ENCODE assay signal across 9 cellular contexts in genomic region chr11:114398303-114398920, GRCh38. TPM values are rescaled to one million over a fixed set of nuclear protein-coding genes. Genes with fewer than 3 reads are reported as not detected.
DNase-seq lines count a peak whose midpoint lies in the region; ATAC-seq, FAIRE-seq and TF ChIP-seq lines count a peak whose summit lies in the region.
"Had no signal": no experiment of that assay in that cellular context is flagged by ENCODE, and none has a peak within 500 bp of the region (broad histone marks: within the 10 kb centered on the region; RNA-seq: fewer than 3 reads in every experiment).

No MANE protein-coding gene starts in this region.

- TF ChIP-seq POLR2A in heart left ventricle (IDR thresholded peaks at IDR 0.05) (no peak), thyroid gland (IDR thresholded peaks at IDR 0.05) (no peak)

- WGBS in heart left ventricle, 4 donors: 72 to 78% (median 77%) methylated on average over 4 of the region's 4 CpGs
- 90 to 91% methylated on average over 4 of the region's 4 CpGs for WGBS in thyroid gland, 2 donors

- intact Hi-C loops in heart left ventricle (cut with DNase I): loop anchor here in 5 of 10 donors (5.0 to 10.0 kb wide), 5 partner anchors 44 to 114 kb away; no protein-coding TSS in a partner anchor
- intact Hi-C loops in activated T-helper 1 cell treated with anti-CD3 and anti-CD28 coated beads, Interleukin-12 subunit alpha, Interleukin-12 subunit beta, Interleukin-2, Interleukin-4 antibody, amounts not matched to agents 30 ng/mL and 10 ng/mL and 1 ng/mL, durations not matched to agents 14 hours and 24 hours and 36 hours (cut with micrococcal nuclease): no loop called here
- intact Hi-C loops in left lung (cut with DNase I): no loop called here
- intact Hi-C loops in upper lobe of right lung (cut with DNase I): no loop called here
- intact Hi-C loops in thyroid gland (cut with DNase I): no loop called here

- H3K27ac Mint-ChIP-seq in activated T-helper 1 cell treated with anti-CD3 and anti-CD28 coated beads, Interleukin-12 subunit alpha, Interleukin-12 subunit beta, Interleukin-2, Interleukin-4 antibody, amounts not matched to agents 30 ng/mL and 10 ng/mL and 1 ng/mL, durations not matched to agents 14 hours and 24 hours and 36 hours: no peak overlapping the region

- no peaks in the 10 kb centered on the region for H3K36me3 ChIP-seq in right atrium auricular region
- peaks cover 0 to 10% (median 7%) of the 10 kb centered on the region in 9 donors for H3K36me3 ChIP-seq in heart left ventricle
- peaks cover 0 to 5% of the 10 kb centered on the region in 2 donors for H3K36me3 ChIP-seq in left lung
- H3K36me3 ChIP-seq in upper lobe of right lung: no peaks in the 10 kb centered on the region
- H3K36me3 ChIP-seq in thyroid gland: no peaks in the 10 kb centered on the region

- H3K27ac ChIP-seq in right atrium auricular region: peak overlapping the region; percentile 96 to 98
- H3K27ac ChIP-seq in heart left ventricle: peak overlapping the region in 4 of 12 donors; percentile 90 to 99 (median 96)
- H3K27ac ChIP-seq in left lung: peak overlapping the region; percentile 99
- peak overlapping the region; percentile 97 for H3K27ac ChIP-seq in upper lobe of right lung
- H3K27ac ChIP-seq in thyroid gland: no peak overlapping the region

- no peak for FAIRE-seq in frontal cortex (lab: Jason Lieb, UNC)

- H3K4me3 ChIP-seq in right atrium auricular region (no peak overlapping the region), heart left ventricle (peak overlapping the region in 2 of 12 donors; percentile 63 to 82), left lung (peak overlapping the region in 1 of 2 donors; percentile 72), upper lobe of right lung (no peak overlapping the region), thyroid gland (replicated peaks in 1 of 3) (no peak overlapping the region)

- TF ChIP-seq CTCF in right atrium auricular region (IDR thresholded peaks at IDR 0.05) (no peak), heart left ventricle (IDR thresholded peaks at IDR 0.05) (no peak), left lung (IDR thresholded peaks at IDR 0.05) (no peak), upper lobe of right lung (IDR thresholded peaks at IDR 0.05) (no peak), thyroid gland (IDR thresholded peaks at IDR 0.05) (no peak)

- no peak for DNase-seq in right atrium auricular region (ENCODE audit: low spot score)
- DNase-seq in heart left ventricle: no peak
- DNase-seq in activated T-helper 1 cell treated with anti-CD3 and anti-CD28 coated beads, Interleukin-12 subunit alpha, Interleukin-12 subunit beta, Interleukin-2, Interleukin-4 antibody, amounts not matched to agents 30 ng/mL and 10 ng/mL and 1 ng/mL, durations not matched to agents 14 hours and 24 hours and 36 hours (ENCODE audit: low spot score): no peak
- no peak for DNase-seq in left lung
- DNase-seq in upper lobe of right lung: no peak
- no peak for DNase-seq in frontal cortex (ENCODE audit: low spot score in 2 of 2)
- DNase-seq in SW 1271 (lab: John Stamatoyannopoulos, UW): no peak
- DNase-seq in thyroid gland: no peak
- DNase-seq: stimulated activated CD4-positive, alpha-beta T cell treated with anti-CD3 and anti-CD28 coated beads, Interleukin-1b, Interleukin-23, amount 100 ng/mL, for 48 hours had no signal

- H3K27me3 Mint-ChIP-seq in activated T-helper 1 cell treated with anti-CD3 and anti-CD28 coated beads, Interleukin-12 subunit alpha, Interleukin-12 subunit beta, Interleukin-2, Interleukin-4 antibody, amounts not matched to agents 30 ng/mL and 10 ng/mL and 1 ng/mL, durations not matched to agents 14 hours and 24 hours and 36 hours (ENCODE audit: insufficient read depth): peaks cover 3% of the 10 kb centered on the region

- H3K4me1 Mint-ChIP-seq in activated T-helper 1 cell treated with anti-CD3 and anti-CD28 coated beads, Interleukin-12 subunit alpha, Interleukin-12 subunit beta, Interleukin-2, Interleukin-4 antibody, amounts not matched to agents 30 ng/mL and 10 ng/mL and 1 ng/mL, durations not matched to agents 14 hours and 24 hours and 36 hours (ENCODE audit: low read depth): peaks cover 34% of the 10 kb centered on the region

- ATAC-seq in heart left ventricle (no peak), left lung (no peak), upper lobe of right lung (no peak)

- H3K36me3 Mint-ChIP-seq in activated T-helper 1 cell treated with anti-CD3 and anti-CD28 coated beads, Interleukin-12 subunit alpha, Interleukin-12 subunit beta, Interleukin-2, Interleukin-4 antibody, amounts not matched to agents 30 ng/mL and 10 ng/mL and 1 ng/mL, durations not matched to agents 14 hours and 24 hours and 36 hours (ENCODE audit: low read depth): peaks cover 18% of the 10 kb centered on the region

- peak overlapping the region; percentile 92 for H3K4me3 Mint-ChIP-seq in activated T-helper 1 cell treated with anti-CD3 and anti-CD28 coated beads, Interleukin-12 subunit alpha, Interleukin-12 subunit beta, Interleukin-2, Interleukin-4 antibody, amounts not matched to agents 30 ng/mL and 10 ng/mL and 1 ng/mL, durations not matched to agents 14 hours and 24 hours and 36 hours

- H3K4me1 ChIP-seq in right atrium auricular region (peaks cover 0 to 32% of the 10 kb centered on the region in 2 donors), heart left ventricle (peaks cover 0 to 49% (median 34%) of the 10 kb centered on the region in 12 donors), left lung (peaks cover 19 to 52% of the 10 kb centered on the region in 2 donors), upper lobe of right lung (peaks cover 45% of the 10 kb centered on the region), thyroid gland (peaks cover 14 to 15% of the 10 kb centered on the region in 2 donors)

- H3K9me3 Mint-ChIP-seq in activated T-helper 1 cell treated with anti-CD3 and anti-CD28 coated beads, Interleukin-12 subunit alpha, Interleukin-12 subunit beta, Interleukin-2, Interleukin-4 antibody, amounts not matched to agents 30 ng/mL and 10 ng/mL and 1 ng/mL, durations not matched to agents 14 hours and 24 hours and 36 hours: no peaks in the 10 kb centered on the region

- H3K9me3 ChIP-seq in right atrium auricular region (no peaks in the 10 kb centered on the region), heart left ventricle (no peaks in the 10 kb centered on the region), left lung (no peaks in the 10 kb centered on the region), upper lobe of right lung (no peaks in the 10 kb centered on the region), thyroid gland (no peaks in the 10 kb centered on the region)

- no peaks in the 10 kb centered on the region for H3K27me3 ChIP-seq in right atrium auricular region
- H3K27me3 ChIP-seq in heart left ventricle: no peaks in the 10 kb centered on the region
- H3K27me3 ChIP-seq in left lung: no peaks in the 10 kb centered on the region
- H3K27me3 ChIP-seq in upper lobe of right lung: no peaks in the 10 kb centered on the region
- H3K27me3 ChIP-seq in thyroid gland: no peaks in the 10 kb centered on the region

RNA-seq across cellular contexts. Expression of gene C11orf71, which starts 1.9 kb away (rescaled TPM):
- total RNA-seq in right atrium auricular region: 10 to 100 TPM in 1 of 2 donors, 1 to 10 TPM in 1; 6.5 to 10.2 TPM
- 10 to 100 TPM in 4 of 9 donors, 1 to 10 TPM in 5; 5.1 to 13.4 (median 8.6) TPM for total RNA-seq in heart left ventricle
- polyA plus RNA-seq in heart left ventricle: 1 to 10 TPM; 2.3 to 9.9 TPM
- total RNA-seq in activated T-helper 1 cell treated with anti-CD3 and anti-CD28 coated beads, Interleukin-12 subunit alpha, Interleukin-12 subunit beta, Interleukin-2, Interleukin-4 antibody, amounts not matched to agents 30 ng/mL and 10 ng/mL and 1 ng/mL, durations not matched to agents 14 hours and 24 hours and 36 hours: 7.7 and 9.3 TPM in 2 replicates
- 1 to 10 TPM; 6.5 to 8.8 TPM for total RNA-seq in left lung
- total RNA-seq in upper lobe of right lung: 8.1 TPM
- 13.9 TPM for total RNA-seq in frontal cortex
- total RNA-seq in thyroid gland: 10 to 100 TPM; 13.6 to 19.7 (median 16.2) TPM

RNA-seq across cellular contexts. Expression of gene RBM7, which starts 2.1 kb away (rescaled TPM):
- total RNA-seq in right atrium auricular region (10 to 100 TPM; 12.1 to 13.2 TPM), heart left ventricle (10 to 100 TPM in 8 of 9 donors, 1 to 10 TPM in 1; 8.8 to 28.7 (median 20.8) TPM), left lung (10 to 100 TPM; 28.7 to 32.0 TPM), upper lobe of right lung (30.1 TPM), frontal cortex (25.7 TPM), thyroid gland (10 to 100 TPM; 20.8 to 30.1 (median 23.7) TPM)
- 10 to 100 TPM in 1 of 2 donors, 1 to 10 TPM in 1; 2.7 to 16.1 TPM for polyA plus RNA-seq in heart left ventricle
- 34.4 and 38.8 TPM in 2 replicates for total RNA-seq in activated T-helper 1 cell treated with anti-CD3 and anti-CD28 coated beads, Interleukin-12 subunit alpha, Interleukin-12 subunit beta, Interleukin-2, Interleukin-4 antibody, amounts not matched to agents 30 ng/mL and 10 ng/mL and 1 ng/mL, durations not matched to agents 14 hours and 24 hours and 36 hours

RNA-seq across cellular contexts. Expression of gene REXO2, which starts 40.9 kb away (rescaled TPM):
- total RNA-seq in right atrium auricular region (100 to 1,000 TPM; 129 to 144 TPM), heart left ventricle (100 to 1,000 TPM; 158 to 235 (median 195) TPM), left lung (10 to 100 TPM; 77.0 to 97.1 TPM), upper lobe of right lung (78.4 TPM), frontal cortex (32.2 TPM), thyroid gland (100 to 1,000 TPM in 1 of 4 donors, 10 to 100 TPM in 3; 49.0 to 105 (median 63.0) TPM)
- polyA plus RNA-seq in heart left ventricle: 100 to 1,000 TPM; 136 to 153 TPM
- 109 and 111 TPM in 2 replicates for total RNA-seq in activated T-helper 1 cell treated with anti-CD3 and anti-CD28 coated beads, Interleukin-12 subunit alpha, Interleukin-12 subunit beta, Interleukin-2, Interleukin-4 antibody, amounts not matched to agents 30 ng/mL and 10 ng/mL and 1 ng/mL, durations not matched to agents 14 hours and 24 hours and 36 hours

Comparison
In these comparisons a context has a peak if more than half of its experiments do, and no peak if none do; other contexts are left out.
1. H3K27ac ChIP-seq: peak in right atrium auricular region (2 of 2), left lung (2 of 2) and upper lobe of right lung (single experiment); none in thyroid gland (0 of 3).